Comparison of ENCODE assay signal across 24 cellular contexts in the genomic region with DNA sequence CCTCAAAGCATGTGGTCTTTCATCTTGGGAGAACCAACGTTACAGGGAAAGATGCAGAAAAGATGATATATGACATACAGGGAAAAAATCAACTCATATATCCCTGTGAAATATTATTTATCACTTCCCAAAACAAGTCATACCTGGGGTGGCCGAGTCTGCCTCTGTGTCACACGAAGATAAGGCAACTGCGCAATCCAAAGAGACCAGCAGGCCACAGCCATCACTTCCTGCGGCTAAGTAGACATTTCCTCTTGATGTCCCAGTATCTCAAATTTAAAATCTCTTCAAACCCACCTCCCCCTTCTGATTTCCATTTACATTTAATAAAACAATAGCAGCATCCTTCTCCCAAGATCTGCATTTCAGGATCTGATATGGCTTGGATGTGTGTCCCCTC.
"Had no signal": no experiment of that assay in that cellular context is flagged by ENCODE, and none has a peak within 500 bp of the region (broad histone marks: within the 10 kb centered on the region; RNA-seq: fewer than 3 reads in every experiment).

No MANE protein-coding gene starts in this region.

- H3K9me3 ChIP-seq: esophagus squamous epithelium, prostate gland, right lobe of liver, uterus had no signal

- H3K27ac Mint-ChIP-seq: memory B cell; nephron; stimulated activated memory B cell treated with anti-CD40 and anti-IgM and Interleukin-4, amounts not matched to agents 10 μg/mL and 1 μg/mL and 100 μg/mL, for 72 hours; stimulated activated naive CD8-positive, alpha-beta T cell treated with anti-CD3 and anti-CD28 coated beads, Interleukin-15, Interleukin-2, amounts not matched to agents 100 ng/mL and 50 ng/mL, for 24 hours had no signal

- H3K27ac ChIP-seq: dorsolateral prefrontal cortex, epithelial cell of prostate, esophagus squamous epithelium, gastroesophageal sphincter, left ventricle myocardium inferior, lower lobe of right lung, parathyroid adenoma, prostate gland, right lobe of liver, tibial artery, upper lobe of left lung, uterus had no signal

- H3K4me1 ChIP-seq: esophagus squamous epithelium, gastroesophageal sphincter, lower lobe of right lung, parathyroid adenoma, prostate gland, right lobe of liver, tibial artery, uterus had no signal

- H3K27me3 Mint-ChIP-seq: naive B cell had no signal

- ATAC-seq: gastroesophageal sphincter; left cardiac atrium; lower lobe of right lung; right lobe of liver; stimulated activated memory B cell treated with anti-CD40 and anti-IgM and Interleukin-4, amounts not matched to agents 10 μg/mL and 1 μg/mL and 100 μg/mL, for 72 hours had no signal

- H3K27me3 ChIP-seq: esophagus squamous epithelium, gastroesophageal sphincter, right lobe of liver, tibial artery, upper lobe of left lung, uterus had no signal

- H3K36me3 ChIP-seq: esophagus squamous epithelium, gastroesophageal sphincter, left ventricle myocardium inferior, lower lobe of right lung, prostate gland, right lobe of liver, upper lobe of left lung, uterus had no signal

- H3K4me1 Mint-ChIP-seq: memory B cell; naive B cell; stimulated activated memory B cell treated with anti-CD40 and anti-IgM and Interleukin-4, amounts not matched to agents 10 μg/mL and 1 μg/mL and 100 μg/mL, for 72 hours had no signal

- DNase-seq: cortex of kidney; dorsolateral prefrontal cortex; effector CD8-positive, alpha-beta T cell; esophagus squamous epithelium; foreskin fibroblast; glutamatergic neuron; kidney; left cardiac atrium; left ventricle myocardium inferior; lower lobe of right lung; naive B cell; right lobe of liver; stimulated activated CD4-positive, alpha-beta T cell treated with anti-CD3 and anti-CD28 coated beads, Interleukin-4, amount 100 ng/mL, for 1 hour; tibial artery; upper lobe of left lung; uterus had no signal

- H3K4me3 Mint-ChIP-seq: memory B cell; naive B cell; nephron; stimulated activated memory B cell treated with anti-CD40 and anti-IgM and Interleukin-4, amounts not matched to agents 10 μg/mL and 1 μg/mL and 100 μg/mL, for 72 hours; stimulated activated naive CD8-positive, alpha-beta T cell treated with anti-CD3 and anti-CD28 coated beads, Interleukin-15, Interleukin-2, amounts not matched to agents 100 ng/mL and 50 ng/mL, for 24 hours had no signal

- H3K4me3 ChIP-seq: dorsolateral prefrontal cortex, esophagus squamous epithelium, gastroesophageal sphincter, left ventricle myocardium inferior, lower lobe of right lung, prostate gland, right lobe of liver, tibial artery, upper lobe of left lung, uterus had no signal
